Comparison of ENCODE assay signal across 1 cellular context in the genomic region with DNA sequence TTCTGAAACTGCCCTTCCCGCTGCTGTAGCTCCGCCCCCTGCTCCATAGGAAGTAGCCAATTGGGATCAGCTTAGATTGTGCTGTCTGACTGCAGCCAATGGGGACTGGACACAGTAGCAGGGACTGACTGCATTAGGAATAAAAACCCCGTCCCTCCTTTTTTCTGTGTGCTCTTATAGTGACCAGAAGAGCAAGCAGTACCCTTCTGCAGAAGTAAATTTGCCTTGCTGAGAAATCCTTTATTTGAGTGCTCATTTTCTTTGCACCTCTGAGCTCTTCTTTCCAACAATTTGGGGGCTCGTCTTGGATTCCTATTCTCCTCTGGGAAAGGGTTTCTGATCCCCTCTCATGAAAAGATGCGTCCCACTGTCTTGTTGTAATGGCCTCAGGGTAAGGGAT.
TF ChIP-seq lines count a peak whose summit lies in the region.

No MANE protein-coding gene starts in this region.

TF ChIP-seq in GM12878, 131 proteins besides CTCF, POLR2A, EP300 and RAD21:
- TF ChIP-seq ETV6 (conservative IDR thresholded peaks at IDR 0.05 in 1 of 2, IDR thresholded peaks at IDR 0.05 in 1 of 2; ENCODE audit: borderline replicate concordance in 1 of 2, low read depth in 1 of 2) (no peak), CBX5 (IDR thresholded peaks at IDR 0.05; ENCODE audit: low read depth) (peak; percentile 67; the same call in 1 of the 2 replicates), GABPA (IDR thresholded peaks at IDR 0.05; ENCODE audit: low read depth) (no peak), NFIC (IDR thresholded peaks at IDR 0.05; ENCODE audit: low read depth, low read length) (no peak), SIX5 (IDR thresholded peaks at IDR 0.05; ENCODE audit: low read depth, low read length, severe bottlenecking) (no peak)
